Comparison of ENCODE assay signal across 8 cellular contexts in genomic region chr12:44875954-44876553, GRCh38. TPM values are rescaled to one million over a fixed set of nuclear protein-coding genes. Genes with fewer than 3 reads are reported as not detected.
DNase-seq lines count a peak whose midpoint lies in the region; ATAC-seq and TF ChIP-seq lines count a peak whose summit lies in the region.

Gene NELL2, minus strand, starts transcription at chr12:44876315. Its CDS starts 446 bp downstream, at chr12:44875869.

- no peaks in the 10 kb centered on the region for H3K36me3 ChIP-seq in Panc1 (ENCODE audit: control insufficient read depth, insufficient read depth, low read length)
- no peaks in the 10 kb centered on the region for H3K36me3 ChIP-seq in thoracic aorta

- ATAC-seq in HG02981 (IDR thresholded peaks at IDR 0.05; ENCODE audit: unreplicated experiment) (peak; percentile 60), Panc1 (peak; percentile 90), thoracic aorta (ENCODE audit: insufficient number of reproducible peaks, low FRiP score, low read depth) (no peak)

- H3K4me3 ChIP-seq in Panc1 (ENCODE audit: low read depth in 2 of 2, low read length in 2 of 2) (peak within 1 kb of the TSS; percentile 39 to 54), fibroblast of pulmonary artery (replicated peaks; ENCODE audit: low read depth, low read length) (peak within 1 kb of the TSS; percentile 42), thoracic aorta (peak within 1 kb of the TSS; percentile 78)

- intact Hi-C loops in Panc1 (cut with micrococcal nuclease; ENCODE audit: unreplicated experiment) = no loop called here

- POLR2A ChIA-PET in Panc1 (lab: Charles Lee) = interaction anchor here (0.7 kb wide), 1 partner anchor 852 kb away, joined by 17 read pairs; no protein-coding TSS in a partner anchor

- CTCF ChIA-PET in Panc1 (lab: Charles Lee) = interaction anchor here (0.7 to 1.1 kb wide), 4 partner anchors 72 to 861 kb away, joined by 4 to 6 read pairs (median 4); no protein-coding TSS in a partner anchor

- H3K9me3 ChIP-seq in Panc1 (ENCODE audit: control insufficient read depth, insufficient read depth, low read depth, low read length) (no peaks in the 10 kb centered on the region), thoracic aorta (peaks cover 4% of the 10 kb centered on the region)

- H3K27me3 ChIP-seq in Panc1 (ENCODE audit: control insufficient read depth, insufficient read depth, low read length) (peaks cover 35% of the 10 kb centered on the region), thoracic aorta (replicated peaks; ENCODE audit: insufficient read depth) (no peaks in the 10 kb centered on the region)

- H3K4me1 ChIP-seq in Panc1 (ENCODE audit: control insufficient read depth, insufficient read depth, low read length) (peaks cover 10% of the 10 kb centered on the region; the same call in 1 of the 2 replicates), thoracic aorta (ENCODE audit: control insufficient read depth in 1 of 2, low read depth in 2 of 2) (peaks cover 13 to 19% of the 10 kb centered on the region in 2 donors)

- H3K27ac ChIP-seq in Panc1 (ENCODE audit: low read length) (no peak within 1 kb of the TSS), thoracic aorta (no peak within 1 kb of the TSS)

- BruUV-seq in Panc1 (replicated peaks; lab: Mats Ljungman, UMichigan) = no TSS peak

- in situ Hi-C loops in Panc1 (cut with HindIII; ENCODE audit: low pct_unique_long_range_greater_than_20kb, low sequenced_read_pairs) = no loop called here

- TF ChIP-seq CTCF in Panc1 (IDR thresholded peaks at IDR 0.05) (no peak), fibroblast of pulmonary artery (IDR thresholded peaks at IDR 0.05; ENCODE audit: low read length, missing control alignments) (no peak), thoracic aorta (IDR thresholded peaks at IDR 0.05) (no peak)

- DNase-seq in DMS53 (lab: John Stamatoyannopoulos, UW) (peak; percentile 93), Panc1 (ENCODE audit: low read depth, low spot score) (no peak), fibroblast of pulmonary artery (ENCODE audit: low read depth) (peak; percentile 10), nucleus accumbens (lab: John Stamatoyannopoulos, UW) (peak in 42 of 56 donors; percentile 15 to 81 (median 52)), thoracic aorta (ENCODE audit: low spot score) (no peak), RKO (ENCODE audit: low spot score) (no peak)
- peak; percentile 59 for DNase-seq in activated effector memory CD4-positive, alpha-beta T cell treated with Interleukin-2 at 50 U/mL for 16 hours

RNA-seq across cellular contexts. Expression of gene NELL2, which starts in this region (rescaled TPM):
- total RNA-seq in Panc1 (2021; ENCODE audit: unreplicated experiment) (0.28 TPM), thoracic aorta (1 to 10 TPM in 1 of 2 donors, under 1 TPM in 1; 0.63 to 6.0 TPM)
- polyA plus RNA-seq in Panc1 (2012; ENCODE audit: insufficient read length) = not detected

Comparison
In these comparisons a context has a peak if more than half of its experiments do, and no peak if none do; other contexts are left out.
1. Peak in ATAC-seq and H3K4me3 ChIP-seq in Panc1; RNA of the gene not detected or under 1 TPM.
2. DNase-seq: peak in DMS53 (single experiment), activated effector memory CD4-positive, alpha-beta T cell treated with Interleukin-2 at 50 U/mL for 16 hours (single experiment), fibroblast of pulmonary artery (single experiment) and nucleus accumbens (42 of 56); none in Panc1 (single experiment), thoracic aorta (single experiment) and RKO (single experiment).
3. Peak in every context shown above with its lines, with median percentiles within 50 percentile points of each other: H3K4me3 ChIP-seq.